Comparison of ENCODE assay signal across 9 cellular contexts in the genomic region with DNA sequence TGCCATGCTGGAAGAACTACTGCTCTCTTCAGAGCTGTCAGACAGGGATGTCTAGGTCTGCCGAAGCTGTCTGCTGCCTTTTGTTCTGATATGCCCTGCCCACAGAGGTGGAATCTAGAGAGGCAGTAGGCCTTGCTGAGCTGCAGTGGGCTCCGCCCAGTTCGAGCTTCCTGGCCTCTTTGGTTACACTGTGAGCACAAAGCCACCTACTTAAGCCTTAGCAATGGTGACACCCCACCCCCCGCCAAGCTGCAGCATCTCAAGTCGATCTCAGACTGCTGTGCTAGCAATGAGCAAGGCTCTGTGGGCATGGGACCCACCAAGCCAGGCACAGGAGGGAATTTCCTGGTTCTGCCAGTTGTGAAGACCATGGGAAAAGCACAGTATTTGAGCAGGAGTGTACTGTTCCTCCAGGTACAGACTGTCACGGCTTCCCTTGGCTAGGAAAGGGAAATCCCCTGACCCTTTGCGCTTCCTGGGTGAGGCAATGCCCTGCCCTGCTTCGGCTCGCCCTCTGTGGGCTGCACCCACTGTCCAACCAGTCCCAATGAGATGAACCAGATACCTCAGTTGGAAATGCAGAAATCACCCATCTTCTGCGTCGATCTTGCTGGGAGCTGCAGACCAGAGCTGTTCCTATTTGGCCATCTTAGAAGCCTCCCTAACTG. TPM values are rescaled to one million over a fixed set of nuclear protein-coding genes. Genes with fewer than 3 reads are reported as not detected.
DNase-seq lines count a peak whose midpoint lies in the region; ATAC-seq lines count a peak whose summit lies in the region.
"Not testable (repeated sequence)": the region's sequence is repeated elsewhere in the genome, so short reads cannot be mapped to it uniquely, and the experiment has no call there.
"Had no signal": no experiment of that assay in that cellular context is flagged by ENCODE, and none has a peak within 500 bp of the region (broad histone marks: within the 10 kb centered on the region; RNA-seq: fewer than 3 reads in every experiment).

No MANE protein-coding gene starts in this region.

- DNase-seq in CD8-positive, alpha-beta memory T cell = peak in 4 of 5 donors; percentile 17 to 23 (median 22)
- peak; percentile 6 for DNase-seq in NCI-H510A treated with DMSO at 0.1 percent for 48 hours (lab: John Stamatoyannopoulos, UW)
- DNase-seq in activated CD4-positive, CD25-positive, alpha-beta regulatory T cell treated with anti-CD3 and anti-CD28 coated beads, Interleukin-2, amount 50 U/mL, for 72 hours = peak; percentile 38
- DNase-seq in activated T-cell treated with anti-CD3 and anti-CD28 coated beads for 24 hours (ENCODE audit: low read depth) = peak; percentile 15
- DNase-seq in activated naive CD4-positive, alpha-beta T cell treated with anti-CD3 and anti-CD28 coated beads, Interleukin-2, amount 10 ng/mL, durations not matched to agents 7 days and 5 days = peak; percentile 76
- DNase-seq in glomerular visceral epithelial cell (ENCODE audit: extremely low spot score) = peak; percentile 24
- peak; percentile 12 for DNase-seq in renal cortical epithelial cell (ENCODE audit: low read depth)
- peak in 1 of 2 donors; percentile 53 for DNase-seq in stimulated activated effector memory CD8-positive, alpha-beta T cell treated with anti-CD3 and anti-CD28 coated beads, Interleukin-12 subunit alpha, Interleukin-12 subunit beta, amount 100 ng/mL, for 72 hours (ENCODE audit: low spot score in 2 of 2)

- POLR2A ChIA-PET in CD8-positive, alpha-beta memory T cell (lab: Charles Lee) = not testable (repeated sequence)

- peak overlapping the region in 3 of 7 donors; percentile 17 to 47 (median 19) for H3K4me3 Mint-ChIP-seq in CD8-positive, alpha-beta memory T cell
- not testable (repeated sequence) for H3K4me3 Mint-ChIP-seq in activated naive CD4-positive, alpha-beta T cell treated with anti-CD3 and anti-CD28 coated beads, Interleukin-2, amount 10 ng/mL, durations not matched to agents 7 days and 5 days; stimulated activated effector memory CD8-positive, alpha-beta T cell treated with anti-CD3 and anti-CD28 coated beads, Interleukin-12 subunit alpha, Interleukin-12 subunit beta, amount 100 ng/mL, for 72 hours

- CTCF ChIA-PET in CD8-positive, alpha-beta memory T cell (lab: Charles Lee); activated naive CD4-positive, alpha-beta T cell treated with anti-CD3 and anti-CD28 coated beads, Interleukin-2, amount 10 ng/mL, durations not matched to agents 7 days and 5 days (lab: Charles Lee): not testable (repeated sequence)

- not testable (repeated sequence) for H3K4me1 ChIP-seq in CD8-positive, alpha-beta memory T cell (ENCODE audit: insufficient read depth, low read length)

- peaks cover 30 to 55% (median 40%) of the 10 kb centered on the region in 3 donors for H3K36me3 Mint-ChIP-seq in CD8-positive, alpha-beta memory T cell
- H3K36me3 Mint-ChIP-seq in activated naive CD4-positive, alpha-beta T cell treated with anti-CD3 and anti-CD28 coated beads, Interleukin-2, amount 10 ng/mL, durations not matched to agents 7 days and 5 days; stimulated activated effector memory CD8-positive, alpha-beta T cell treated with anti-CD3 and anti-CD28 coated beads, Interleukin-12 subunit alpha, Interleukin-12 subunit beta, amount 100 ng/mL, for 72 hours: not testable (repeated sequence)

- H3K36me3 ChIP-seq in CD8-positive, alpha-beta memory T cell (ENCODE audit: insufficient read depth, low read length) = not testable (repeated sequence)

- peak overlapping the region in 7 of 8 donors; percentile 22 to 81 (median 51) for H3K27ac Mint-ChIP-seq in CD8-positive, alpha-beta memory T cell
- H3K27ac Mint-ChIP-seq in activated naive CD4-positive, alpha-beta T cell treated with anti-CD3 and anti-CD28 coated beads, Interleukin-2, amount 10 ng/mL, durations not matched to agents 7 days and 5 days = peak overlapping the region; percentile 79
- H3K27ac Mint-ChIP-seq in stimulated activated effector memory CD8-positive, alpha-beta T cell treated with anti-CD3 and anti-CD28 coated beads, Interleukin-12 subunit alpha, Interleukin-12 subunit beta, amount 100 ng/mL, for 72 hours = not testable (repeated sequence)

- not testable (repeated sequence) for H3K9me3 Mint-ChIP-seq in CD8-positive, alpha-beta memory T cell; activated naive CD4-positive, alpha-beta T cell treated with anti-CD3 and anti-CD28 coated beads, Interleukin-2, amount 10 ng/mL, durations not matched to agents 7 days and 5 days; stimulated activated effector memory CD8-positive, alpha-beta T cell treated with anti-CD3 and anti-CD28 coated beads, Interleukin-12 subunit alpha, Interleukin-12 subunit beta, amount 100 ng/mL, for 72 hours

- not testable (repeated sequence) for H3K9me3 ChIP-seq in CD8-positive, alpha-beta memory T cell (ENCODE audit: low read length)

- ATAC-seq in stimulated activated effector memory CD8-positive, alpha-beta T cell treated with anti-CD3 and anti-CD28 coated beads, Interleukin-12 subunit alpha, Interleukin-12 subunit beta, amount 100 ng/mL, for 72 hours = peak; percentile 89

- not testable (repeated sequence) for H3K27me3 Mint-ChIP-seq in CD8-positive, alpha-beta memory T cell; activated naive CD4-positive, alpha-beta T cell treated with anti-CD3 and anti-CD28 coated beads, Interleukin-2, amount 10 ng/mL, durations not matched to agents 7 days and 5 days

- H3K27ac ChIP-seq in CD8-positive, alpha-beta memory T cell (ENCODE audit: low read depth, low read length) = not testable (repeated sequence)

- not testable (repeated sequence) for H3K27me3 ChIP-seq in CD8-positive, alpha-beta memory T cell (ENCODE audit: insufficient read depth, low read length, poor library complexity, severe bottlenecking)

- H3K4me1 Mint-ChIP-seq in CD8-positive, alpha-beta memory T cell = peaks cover 14 to 23% (median 20%) of the 10 kb centered on the region in 3 donors
- H3K4me1 Mint-ChIP-seq in activated naive CD4-positive, alpha-beta T cell treated with anti-CD3 and anti-CD28 coated beads, Interleukin-2, amount 10 ng/mL, durations not matched to agents 7 days and 5 days = peaks cover 15% of the 10 kb centered on the region
- peaks cover 34% of the 10 kb centered on the region for H3K4me1 Mint-ChIP-seq in stimulated activated effector memory CD8-positive, alpha-beta T cell treated with anti-CD3 and anti-CD28 coated beads, Interleukin-12 subunit alpha, Interleukin-12 subunit beta, amount 100 ng/mL, for 72 hours

- H3K4me3 ChIP-seq in CD8-positive, alpha-beta memory T cell (ENCODE audit: low read length) = not testable (repeated sequence)

RNA-seq across cellular contexts. Expression of a gene that starts 20.9 kb away (rescaled TPM):
- total RNA-seq in CD8-positive, alpha-beta memory T cell = under 1 TPM in 1 of 2 experiments, not detected in 1; 0.09 TPM
- not detected for polyA plus RNA-seq in CD8-positive, alpha-beta memory T cell
- 0.05 and 0.52 TPM in 2 replicates for total RNA-seq in renal cortical epithelial cell
- polyA plus RNA-seq: IMR-90 had no signal
